In genomic region chr2:150487537-150488429, GRCh38 we compare ENCODE assay signal across 8 cellular contexts. TPM values are rescaled to one million over a fixed set of nuclear protein-coding genes. Genes with fewer than 3 reads are reported as not detected.
DNase-seq lines count a peak whose midpoint lies in the region; ATAC-seq and TF ChIP-seq lines count a peak whose summit lies in the region.

TSS of gene RND3 (minus strand) at chr2:150487667. CDS start at chr2:150487417, 250 bp downstream.

- no peaks in the 10 kb centered on the region for H3K9me3 ChIP-seq in HUES6 (ENCODE audit: control insufficient read depth, insufficient read depth, low read depth, low read length)
- no peaks in the 10 kb centered on the region for H3K9me3 ChIP-seq in right atrium auricular region

- H3K27me3 ChIP-seq in HUES6 (ENCODE audit: control insufficient read depth, insufficient read depth, low read length) (no peaks in the 10 kb centered on the region), right atrium auricular region (no peaks in the 10 kb centered on the region)

- H3K36me3 ChIP-seq in HUES6 (ENCODE audit: control insufficient read depth, insufficient read depth, low read length), result peaks cover 25% of the 10 kb centered on the region
- H3K36me3 ChIP-seq in right atrium auricular region, result no peaks in the 10 kb centered on the region

- DNase-seq in EL (peak; percentile 99), NOMO-1 treated with DMSO at 0.1 percent for 48 hours (lab: John Stamatoyannopoulos, UW; ENCODE audit: unreplicated experiment) (peak; percentile 44), anterior cingulate cortex (lab: John Stamatoyannopoulos, UW) (peak; percentile 28 to 94 (median 80)), right atrium auricular region (ENCODE audit: low spot score) (peak; percentile 99), putamen (ENCODE audit: low spot score) (peak; percentile 92), activated gamma-delta T cell (lab: John Stamatoyannopoulos, UW) (no peak)

- H3K27ac ChIP-seq in HUES6 (ENCODE audit: low read depth, low read length), result peak within 1 kb of the TSS; percentile 19; the same call in 1 of the 2 replicates
- peak within 1 kb of the TSS; percentile 92 to 97 for H3K27ac ChIP-seq in right atrium auricular region

- peak within 1 kb of the TSS; percentile 93 for H3K9ac ChIP-seq in HUES6 (ENCODE audit: low read length)

- peak; percentile 81 for ATAC-seq in GM21515 (IDR thresholded peaks at IDR 0.05; ENCODE audit: unreplicated experiment)

- H3K4me1 ChIP-seq in HUES6 (ENCODE audit: control insufficient read depth, insufficient read depth, low read length) (peaks cover 17% of the 10 kb centered on the region), right atrium auricular region (peaks cover 0 to 19% of the 10 kb centered on the region in 2 donors)

- TF ChIP-seq CTCF in right atrium auricular region (IDR thresholded peaks at IDR 0.05), result peak; percentile 65 to 89

- H3K4me3 ChIP-seq in HUES6 (ENCODE audit: low read depth, low read length) (peak within 1 kb of the TSS; percentile 94), right atrium auricular region (peak within 1 kb of the TSS; percentile 64 to 69)

RNA-seq across cellular contexts. Expression of gene RND3, which starts in this region (rescaled TPM):
- total RNA-seq in right atrium auricular region, result 10 to 100 TPM in 1 of 2 donors, 1 to 10 TPM in 1; 9.6 to 25.4 TPM
